1 cellular context compared by ENCODE assay signal in the genomic region with DNA sequence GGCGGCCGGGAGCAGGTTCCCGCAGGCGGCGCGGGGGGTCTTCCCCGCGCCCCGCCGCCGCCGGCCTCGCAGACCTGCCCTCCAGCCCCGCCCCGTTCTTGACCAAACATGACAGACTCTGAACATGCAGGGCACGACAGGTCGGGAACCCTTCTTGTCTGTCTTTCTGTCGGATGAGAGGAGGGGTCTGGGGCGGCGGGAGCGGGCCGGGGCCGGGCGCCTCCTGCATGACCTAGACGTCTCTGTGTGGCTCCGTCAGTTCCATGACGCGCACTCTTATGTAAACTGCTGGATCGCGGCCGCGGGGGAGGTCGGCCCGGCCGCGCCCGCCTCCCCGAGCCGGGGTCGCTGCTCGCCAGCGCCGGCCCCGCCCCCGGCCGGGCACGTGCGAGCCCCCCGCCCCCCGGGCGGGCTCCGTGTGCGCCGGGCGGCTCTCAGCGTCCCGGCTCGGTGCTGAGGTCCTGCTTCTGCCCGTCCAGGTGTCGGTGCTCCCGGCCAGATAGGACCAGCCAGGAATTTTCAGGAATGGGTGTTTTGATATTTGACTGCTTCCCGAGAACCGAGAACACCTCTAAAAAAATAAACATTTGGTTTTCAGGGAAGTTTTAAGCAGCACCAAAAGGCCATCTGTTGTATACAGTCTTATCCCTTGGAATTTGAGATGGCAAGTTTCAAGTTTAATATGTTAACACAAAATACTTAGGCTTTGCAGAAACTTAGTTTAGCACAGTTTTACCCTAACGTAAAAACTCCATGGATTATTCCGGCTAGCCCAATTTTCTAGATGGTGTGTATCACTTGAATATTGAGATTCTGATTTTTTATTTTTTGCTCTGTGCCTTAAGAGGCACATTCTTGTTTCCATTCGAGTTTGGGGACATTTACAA.
TF ChIP-seq lines count a peak whose summit lies in the region.

No MANE protein-coding gene starts in this region.

TF ChIP-seq in HepG2, 621 proteins besides CTCF, POLR2A, EP300 and RAD21 (continued from another document and continues in another):
- no peak for TF ChIP-seq LRRFIP1 (CRISPR knock-in tag; conservative IDR thresholded peaks at IDR 0.05)
- no peak for TF ChIP-seq SRSF9 (IDR thresholded peaks at IDR 0.05; ENCODE audit: borderline replicate concordance, insufficient read depth, low read depth, low read length, poor library complexity, severe bottlenecking)
- TF ChIP-seq ZC3H13 (CRISPR knock-in tag; IDR thresholded peaks at IDR 0.05), result no peak; the same call in 1 of the 2 replicates
- TF ChIP-seq, protein P1, sequence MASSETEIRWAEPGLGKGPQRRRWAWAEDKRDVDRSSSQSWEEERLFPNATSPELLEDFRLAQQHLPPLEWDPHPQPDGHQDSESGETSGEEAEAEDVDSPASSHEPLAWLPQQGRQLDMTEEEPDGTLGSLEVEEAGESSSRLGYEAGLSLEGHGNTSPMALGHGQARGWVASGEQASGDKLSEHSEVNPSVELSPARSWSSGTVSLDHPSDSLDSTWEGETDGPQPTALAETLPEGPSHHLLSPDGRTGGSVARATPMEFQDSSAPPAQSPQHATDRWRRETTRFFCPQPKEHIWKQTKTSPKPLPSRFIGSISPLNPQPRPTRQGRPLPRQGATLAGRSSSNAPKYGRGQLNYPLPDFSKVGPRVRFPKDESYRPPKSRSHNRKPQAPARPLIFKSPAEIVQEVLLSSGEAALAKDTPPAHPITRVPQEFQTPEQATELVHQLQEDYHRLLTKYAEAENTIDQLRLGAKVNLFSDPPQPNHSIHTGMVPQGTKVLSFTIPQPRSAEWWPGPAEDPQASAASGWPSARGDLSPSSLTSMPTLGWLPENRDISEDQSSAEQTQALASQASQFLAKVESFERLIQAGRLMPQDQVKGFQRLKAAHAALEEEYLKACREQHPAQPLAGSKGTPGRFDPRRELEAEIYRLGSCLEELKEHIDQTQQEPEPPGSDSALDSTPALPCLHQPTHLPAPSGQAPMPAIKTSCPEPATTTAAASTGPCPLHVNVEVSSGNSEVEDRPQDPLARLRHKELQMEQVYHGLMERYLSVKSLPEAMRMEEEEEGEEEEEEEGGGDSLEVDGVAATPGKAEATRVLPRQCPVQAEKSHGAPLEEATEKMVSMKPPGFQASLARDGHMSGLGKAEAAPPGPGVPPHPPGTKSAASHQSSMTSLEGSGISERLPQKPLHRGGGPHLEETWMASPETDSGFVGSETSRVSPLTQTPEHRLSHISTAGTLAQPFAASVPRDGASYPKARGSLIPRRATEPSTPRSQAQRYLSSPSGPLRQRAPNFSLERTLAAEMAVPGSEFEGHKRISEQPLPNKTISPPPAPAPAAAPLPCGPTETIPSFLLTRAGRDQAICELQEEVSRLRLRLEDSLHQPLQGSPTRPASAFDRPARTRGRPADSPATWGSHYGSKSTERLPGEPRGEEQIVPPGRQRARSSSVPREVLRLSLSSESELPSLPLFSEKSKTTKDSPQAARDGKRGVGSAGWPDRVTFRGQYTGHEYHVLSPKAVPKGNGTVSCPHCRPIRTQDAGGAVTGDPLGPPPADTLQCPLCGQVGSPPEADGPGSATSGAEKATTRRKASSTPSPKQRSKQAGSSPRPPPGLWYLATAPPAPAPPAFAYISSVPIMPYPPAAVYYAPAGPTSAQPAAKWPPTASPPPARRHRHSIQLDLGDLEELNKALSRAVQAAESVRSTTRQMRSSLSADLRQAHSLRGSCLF (CRISPR knock-in tag; IDR thresholded peaks at IDR 0.05; ENCODE audit: borderline replicate concordance), result no peak
- no peak for TF ChIP-seq ZKSCAN8 (CRISPR knock-in tag; IDR thresholded peaks at IDR 0.05; ENCODE audit: borderline replicate concordance)
- no peak for TF ChIP-seq SALL2 (CRISPR knock-in tag; IDR thresholded peaks at IDR 0.05)
- no peak for TF ChIP-seq JUNB (CRISPR knock-in tag; IDR thresholded peaks at IDR 0.05; ENCODE audit: borderline replicate concordance)
- peak; percentile 49 for TF ChIP-seq FOXA3 (CRISPR knock-in tag; IDR thresholded peaks at IDR 0.05)
- no peak for TF ChIP-seq RARG (CRISPR knock-in tag; IDR thresholded peaks at IDR 0.05; ENCODE audit: low read depth)
- no peak for TF ChIP-seq RNF2 (conservative IDR thresholded peaks at IDR 0.05; ENCODE audit: low read depth)
- no peak for TF ChIP-seq FOXA1 (IDR thresholded peaks at IDR 0.05)
- TF ChIP-seq FOXA1 (CRISPR knock-in tag; IDR thresholded peaks at IDR 0.05), result peak; percentile 75
- TF ChIP-seq, protein P2, sequence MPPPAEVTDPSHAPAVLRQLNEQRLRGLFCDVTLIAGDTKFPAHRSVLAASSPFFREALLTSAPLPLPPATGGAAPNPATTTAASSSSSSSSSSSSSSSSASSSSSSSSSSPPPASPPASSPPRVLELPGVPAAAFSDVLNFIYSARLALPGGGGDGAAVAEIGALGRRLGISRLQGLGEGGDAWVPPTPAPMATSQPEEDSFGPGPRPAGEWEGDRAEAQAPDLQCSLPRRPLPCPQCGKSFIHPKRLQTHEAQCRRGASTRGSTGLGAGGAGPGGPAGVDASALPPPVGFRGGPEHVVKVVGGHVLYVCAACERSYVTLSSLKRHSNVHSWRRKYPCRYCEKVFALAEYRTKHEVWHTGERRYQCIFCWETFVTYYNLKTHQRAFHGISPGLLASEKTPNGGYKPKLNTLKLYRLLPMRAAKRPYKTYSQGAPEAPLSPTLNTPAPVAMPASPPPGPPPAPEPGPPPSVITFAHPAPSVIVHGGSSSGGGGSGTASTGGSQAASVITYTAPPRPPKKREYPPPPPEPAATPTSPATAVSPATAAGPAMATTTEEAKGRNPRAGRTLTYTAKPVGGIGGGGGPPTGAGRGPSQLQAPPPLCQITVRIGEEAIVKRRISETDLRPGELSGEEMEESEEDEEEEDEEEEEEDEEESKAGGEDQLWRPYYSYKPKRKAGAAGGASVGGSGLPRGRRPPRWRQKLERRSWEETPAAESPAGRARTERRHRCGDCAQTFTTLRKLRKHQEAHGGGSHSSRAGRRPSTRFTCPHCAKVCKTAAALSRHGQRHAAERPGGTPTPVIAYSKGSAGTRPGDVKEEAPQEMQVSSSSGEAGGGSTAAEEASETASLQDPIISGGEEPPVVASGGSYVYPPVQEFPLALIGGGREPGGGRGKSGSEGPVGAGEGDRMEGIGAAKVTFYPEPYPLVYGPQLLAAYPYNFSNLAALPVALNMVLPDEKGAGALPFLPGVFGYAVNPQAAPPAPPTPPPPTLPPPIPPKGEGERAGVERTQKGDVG (CRISPR knock-in tag; IDR thresholded peaks at IDR 0.05; ENCODE audit: borderline replicate concordance), result no peak
- peak; percentile 97 for TF ChIP-seq BHLHE40 (IDR thresholded peaks at IDR 0.05; ENCODE audit: low read length)
- no peak for TF ChIP-seq ISX (CRISPR knock-in tag; conservative IDR thresholded peaks at IDR 0.05)
- TF ChIP-seq CREM (IDR thresholded peaks at IDR 0.05), result no peak
- TF ChIP-seq CREM (CRISPR knock-in tag; IDR thresholded peaks at IDR 0.05), result no peak
- TF ChIP-seq ZBTB49 (CRISPR knock-in tag; IDR thresholded peaks at IDR 0.05; ENCODE audit: borderline replicate concordance), result no peak
- TF ChIP-seq FOSL1 (CRISPR knock-in tag; IDR thresholded peaks at IDR 0.05; ENCODE audit: borderline replicate concordance), result no peak
- TF ChIP-seq ZNF567 (CRISPR knock-in tag; IDR thresholded peaks at IDR 0.05; ENCODE audit: borderline replicate concordance), result no peak
- no peak for TF ChIP-seq AGO1 (IDR thresholded peaks at IDR 0.05; ENCODE audit: low read depth, low read length, poor library complexity, severe bottlenecking)
- TF ChIP-seq, protein P3, sequence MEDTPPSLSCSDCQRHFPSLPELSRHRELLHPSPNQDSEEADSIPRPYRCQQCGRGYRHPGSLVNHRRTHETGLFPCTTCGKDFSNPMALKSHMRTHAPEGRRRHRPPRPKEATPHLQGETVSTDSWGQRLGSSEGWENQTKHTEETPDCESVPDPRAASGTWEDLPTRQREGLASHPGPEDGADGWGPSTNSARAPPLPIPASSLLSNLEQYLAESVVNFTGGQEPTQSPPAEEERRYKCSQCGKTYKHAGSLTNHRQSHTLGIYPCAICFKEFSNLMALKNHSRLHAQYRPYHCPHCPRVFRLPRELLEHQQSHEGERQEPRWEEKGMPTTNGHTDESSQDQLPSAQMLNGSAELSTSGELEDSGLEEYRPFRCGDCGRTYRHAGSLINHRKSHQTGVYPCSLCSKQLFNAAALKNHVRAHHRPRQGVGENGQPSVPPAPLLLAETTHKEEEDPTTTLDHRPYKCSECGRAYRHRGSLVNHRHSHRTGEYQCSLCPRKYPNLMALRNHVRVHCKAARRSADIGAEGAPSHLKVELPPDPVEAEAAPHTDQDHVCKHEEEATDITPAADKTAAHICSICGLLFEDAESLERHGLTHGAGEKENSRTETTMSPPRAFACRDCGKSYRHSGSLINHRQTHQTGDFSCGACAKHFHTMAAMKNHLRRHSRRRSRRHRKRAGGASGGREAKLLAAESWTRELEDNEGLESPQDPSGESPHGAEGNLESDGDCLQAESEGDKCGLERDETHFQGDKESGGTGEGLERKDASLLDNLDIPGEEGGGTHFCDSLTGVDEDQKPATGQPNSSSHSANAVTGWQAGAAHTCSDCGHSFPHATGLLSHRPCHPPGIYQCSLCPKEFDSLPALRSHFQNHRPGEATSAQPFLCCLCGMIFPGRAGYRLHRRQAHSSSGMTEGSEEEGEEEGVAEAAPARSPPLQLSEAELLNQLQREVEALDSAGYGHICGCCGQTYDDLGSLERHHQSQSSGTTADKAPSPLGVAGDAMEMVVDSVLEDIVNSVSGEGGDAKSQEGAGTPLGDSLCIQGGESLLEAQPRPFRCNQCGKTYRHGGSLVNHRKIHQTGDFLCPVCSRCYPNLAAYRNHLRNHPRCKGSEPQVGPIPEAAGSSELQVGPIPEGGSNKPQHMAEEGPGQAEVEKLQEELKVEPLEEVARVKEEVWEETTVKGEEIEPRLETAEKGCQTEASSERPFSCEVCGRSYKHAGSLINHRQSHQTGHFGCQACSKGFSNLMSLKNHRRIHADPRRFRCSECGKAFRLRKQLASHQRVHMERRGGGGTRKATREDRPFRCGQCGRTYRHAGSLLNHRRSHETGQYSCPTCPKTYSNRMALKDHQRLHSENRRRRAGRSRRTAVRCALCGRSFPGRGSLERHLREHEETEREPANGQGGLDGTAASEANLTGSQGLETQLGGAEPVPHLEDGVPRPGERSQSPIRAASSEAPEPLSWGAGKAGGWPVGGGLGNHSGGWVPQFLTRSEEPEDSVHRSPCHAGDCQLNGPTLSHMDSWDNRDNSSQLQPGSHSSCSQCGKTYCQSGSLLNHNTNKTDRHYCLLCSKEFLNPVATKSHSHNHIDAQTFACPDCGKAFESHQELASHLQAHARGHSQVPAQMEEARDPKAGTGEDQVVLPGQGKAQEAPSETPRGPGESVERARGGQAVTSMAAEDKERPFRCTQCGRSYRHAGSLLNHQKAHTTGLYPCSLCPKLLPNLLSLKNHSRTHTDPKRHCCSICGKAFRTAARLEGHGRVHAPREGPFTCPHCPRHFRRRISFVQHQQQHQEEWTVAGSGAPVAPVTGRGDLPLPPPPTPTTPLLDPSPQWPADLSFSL (CRISPR knock-in tag; IDR thresholded peaks at IDR 0.05), result no peak
- no peak for TF ChIP-seq ZNF232 (CRISPR knock-in tag; IDR thresholded peaks at IDR 0.05; ENCODE audit: borderline replicate concordance)
- peak; percentile 78 for TF ChIP-seq ZNF263 (CRISPR knock-in tag; IDR thresholded peaks at IDR 0.05)
- TF ChIP-seq RFX5 (IDR thresholded peaks at IDR 0.05; ENCODE audit: low read depth, low read length), result no peak; the same call in 1 of the 2 replicates
- TF ChIP-seq, protein P4, sequence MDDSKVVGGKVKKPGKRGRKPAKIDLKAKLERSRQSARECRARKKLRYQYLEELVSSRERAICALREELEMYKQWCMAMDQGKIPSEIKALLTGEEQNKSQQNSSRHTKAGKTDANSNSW (CRISPR knock-in tag; IDR thresholded peaks at IDR 0.05; ENCODE audit: borderline replicate concordance), result no peak
